16 cellular contexts compared by ENCODE assay signal in genomic region chr4:126973201-126973600, GRCh38.
"Had no signal": no experiment of that assay in that cellular context is flagged by ENCODE, and none has a peak within 500 bp of the region (broad histone marks: within the 10 kb centered on the region; RNA-seq: fewer than 3 reads in every experiment).

No MANE protein-coding gene starts in this region.

- ATAC-seq: esophagus mucosa, heart left ventricle, mucosa of descending colon, natural killer cell, sciatic nerve had no signal

- H3K36me3 ChIP-seq: heart left ventricle, stomach, thoracic aorta, transverse colon had no signal

- H3K4me3 ChIP-seq: heart left ventricle, mucosa of descending colon, skin epidermis, stomach, thoracic aorta, transverse colon had no signal

- H3K27me3 ChIP-seq: heart left ventricle, stomach, transverse colon had no signal

- H3K9me3 ChIP-seq: heart left ventricle, stomach, thoracic aorta, transverse colon had no signal

- H3K27ac Mint-ChIP-seq: natural killer cell had no signal

- H3K4me1 Mint-ChIP-seq: natural killer cell had no signal

- DNase-seq: effector memory CD4-positive, alpha-beta T cell; heart left ventricle; hippocampal formation; kidney glomerular epithelial cell; mucosa of descending colon; natural killer cell; posterior cingulate gyrus; stimulated activated naive CD4-positive, alpha-beta T cell; stomach; substantia nigra; transverse colon had no signal

- H3K27ac ChIP-seq: heart left ventricle, skin epidermis, stomach, thoracic aorta, transverse colon had no signal

- H3K9me3 Mint-ChIP-seq: neural crest cell had no signal

- H3K4me3 Mint-ChIP-seq: natural killer cell, neural crest cell had no signal
